21 cellular contexts compared by ENCODE assay signal in the genomic region with DNA sequence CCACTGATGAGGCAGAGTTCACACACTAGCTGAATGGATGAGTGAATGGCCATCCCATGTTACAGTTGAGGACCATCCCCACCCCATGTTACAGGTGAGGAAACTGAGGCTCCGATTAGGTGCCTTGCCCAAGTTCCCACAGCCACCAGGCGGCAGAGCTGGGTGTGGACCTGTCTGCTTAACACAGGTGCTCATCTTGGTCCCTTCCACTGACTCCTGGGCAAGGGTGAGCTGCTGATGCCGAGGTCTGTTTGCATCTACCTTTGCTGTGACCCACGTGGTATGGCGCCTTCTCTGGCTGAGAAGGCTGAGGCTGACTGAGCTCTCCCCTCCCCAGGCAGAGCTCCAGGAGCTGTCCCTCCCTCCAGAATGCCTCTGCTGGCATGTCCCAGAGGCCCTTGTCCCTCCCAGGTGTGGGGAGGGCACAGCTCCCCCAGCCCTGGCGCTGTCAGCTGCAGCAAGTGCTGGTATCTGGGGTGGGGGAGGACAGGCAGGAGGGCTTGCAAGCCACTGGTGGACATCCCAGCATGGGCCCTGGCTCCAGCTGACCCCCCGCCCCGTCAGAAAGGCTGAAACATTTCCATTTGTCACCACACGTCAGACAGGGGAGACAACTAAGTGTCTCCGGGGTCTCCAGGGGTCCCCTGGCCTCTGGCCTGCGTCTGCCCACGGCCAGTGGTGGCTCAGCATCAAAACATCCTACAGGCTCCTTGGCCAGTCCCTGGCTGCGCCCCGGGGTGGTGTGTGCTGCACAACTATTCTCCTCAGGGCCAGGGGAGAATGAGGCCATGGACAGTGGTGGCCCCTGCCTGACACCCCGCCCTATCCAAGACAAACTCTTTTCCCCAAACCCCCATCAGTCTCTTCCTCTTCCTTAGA.
DNase-seq lines count a peak whose midpoint lies in the region; ATAC-seq, FAIRE-seq and TF ChIP-seq lines count a peak whose summit lies in the region.
"Had no signal": no experiment of that assay in that cellular context is flagged by ENCODE, and none has a peak within 500 bp of the region (broad histone marks: within the 10 kb centered on the region; RNA-seq: fewer than 3 reads in every experiment).

No MANE protein-coding gene starts in this region.

- no peak overlapping the region for H3K4me3 Mint-ChIP-seq in astrocyte (ENCODE audit: unreplicated experiment)
- H3K4me3 Mint-ChIP-seq in activated CD8-positive, alpha-beta memory T cell treated with anti-CD3 and anti-CD28 coated beads, Interleukin-2, amount 10 ng/mL, durations not matched to agents 7 days and 5 days, result no peak overlapping the region
- H3K4me3 Mint-ChIP-seq: T-helper 17 cell had no signal

- H3K79me2 ChIP-seq in astrocyte (ENCODE audit: insufficient read depth, low read length), result no peaks in the 10 kb centered on the region

- peaks cover 10 to 56% (median 41%) of the 10 kb centered on the region in 10 experiments; a peak in 18 of 20 replicates for H3K4me1 ChIP-seq in BLaER1 treated with 17β-estradiol and CSF1 and Interleukin-3, amounts not matched to agents 10 nM and 100 nM
- H3K4me1 ChIP-seq in astrocyte (ENCODE audit: insufficient read depth, low read length) (peaks cover 18% of the 10 kb centered on the region), heart left ventricle (peaks cover 4 to 97% (median 61%) of the 10 kb centered on the region in 12 donors), prostate gland (replicated peaks) (no peaks in the 10 kb centered on the region)
- H3K4me1 ChIP-seq: left lung, vagina had no signal

- no peaks in the 10 kb centered on the region for H3K9me3 ChIP-seq in BLaER1 treated with 17β-estradiol and CSF1 and Interleukin-3, amounts not matched to agents 10 nM and 100 nM (replicated peaks in 1 of 11)
- H3K9me3 ChIP-seq in astrocyte (ENCODE audit: insufficient read depth, low read depth, low read length), result no peaks in the 10 kb centered on the region
- H3K9me3 ChIP-seq in heart left ventricle, result no peaks in the 10 kb centered on the region
- no peaks in the 10 kb centered on the region for H3K9me3 ChIP-seq in prostate gland
- H3K9me3 ChIP-seq: adrenal gland, BE2C, left lung, vagina had no signal

- no peak overlapping the region for H3K27ac ChIP-seq in BLaER1 treated with 17β-estradiol and CSF1 and Interleukin-3, amounts not matched to agents 10 nM and 100 nM
- no peak overlapping the region for H3K27ac ChIP-seq in astrocyte (ENCODE audit: low read depth, low read length)
- peak overlapping the region; percentile 8 to 94 (median 78) for H3K27ac ChIP-seq in heart left ventricle
- H3K27ac ChIP-seq in prostate gland, result peak overlapping the region; percentile 2 to 31
- H3K27ac ChIP-seq: adrenal gland, left lung, vagina had no signal

- H3K4me2 ChIP-seq in BLaER1 treated with 17β-estradiol and CSF1 and Interleukin-3, amounts not matched to agents 10 nM and 100 nM, result peak overlapping the region in 8 of 11 experiments; percentile 26 to 57 (median 46); a peak in 12 of 22 replicates
- H3K4me2 ChIP-seq in astrocyte (ENCODE audit: low read length), result peak overlapping the region; percentile 37

- no peak for TF ChIP-seq CTCF in astrocyte (IDR thresholded peaks at IDR 0.05; ENCODE audit: insufficient read depth, low read depth, low read length)
- TF ChIP-seq CTCF in heart left ventricle (IDR thresholded peaks at IDR 0.05), result no peak
- TF ChIP-seq CTCF in prostate gland (IDR thresholded peaks at IDR 0.05), result no peak

- TF ChIP-seq POLR2A in heart left ventricle (IDR thresholded peaks at IDR 0.05), result no peak
- TF ChIP-seq POLR2A in prostate gland (IDR thresholded peaks at IDR 0.05), result no peak
- no peak for TF ChIP-seq POLR2A in GM12892 (IDR thresholded peaks at IDR 0.05; ENCODE audit: low read depth, low read length)

- H4K20me1 ChIP-seq in BLaER1 treated with 17β-estradiol and CSF1 and Interleukin-3, amounts not matched to agents 10 nM and 100 nM, result no peaks in the 10 kb centered on the region
- peaks cover 13% of the 10 kb centered on the region for H4K20me1 ChIP-seq in astrocyte (ENCODE audit: insufficient read depth, low read length)

- H3K9ac ChIP-seq in BLaER1 treated with 17β-estradiol and CSF1 and Interleukin-3, amounts not matched to agents 10 nM and 100 nM, result no peak overlapping the region
- no peak overlapping the region for H3K9ac ChIP-seq in astrocyte (ENCODE audit: low read length)

- H2AFZ ChIP-seq in astrocyte (ENCODE audit: low read depth, low read length), result no peak overlapping the region

- H3K27me3 ChIP-seq in BLaER1 treated with 17β-estradiol and CSF1 and Interleukin-3, amounts not matched to agents 10 nM and 100 nM, result no peaks in the 10 kb centered on the region
- H3K27me3 ChIP-seq in astrocyte (ENCODE audit: insufficient read depth, low read length) (peaks cover 60% of the 10 kb centered on the region), heart left ventricle (no peaks in the 10 kb centered on the region), prostate gland (replicated peaks; ENCODE audit: insufficient read depth) (no peaks in the 10 kb centered on the region)
- H3K27me3 ChIP-seq: adrenal gland, BE2C, vagina had no signal

- DNase-seq in astrocyte (ENCODE audit: low read depth) (no peak), heart left ventricle (peak; percentile 53 to 75 (median 61)), prostate gland (ENCODE audit: low spot score) (no peak), GM12892 (ENCODE audit: insufficient read length) (no peak), DMS53 treated with DMSO at 0.1 percent for 48 hours (lab: John Stamatoyannopoulos, UW; ENCODE audit: unreplicated experiment) (no peak)
- DNase-seq in activated CD8-positive, alpha-beta memory T cell treated with anti-CD3 and anti-CD28 coated beads, Interleukin-2, amount 10 ng/mL, durations not matched to agents 7 days and 5 days, result no peak
- DNase-seq: activated CD4-positive, alpha-beta T cell treated with anti-CD3 and anti-CD28 coated beads, Interleukin-2, amount 50 U/mL, for 1 hour; activated gamma-delta T cell; BE2C; KG1; NCI-H187; NCI-H226; retina; T-helper 17 cell had no signal

- no peak overlapping the region for H3K27ac Mint-ChIP-seq in astrocyte (ENCODE audit: unreplicated experiment)
- H3K27ac Mint-ChIP-seq in activated CD8-positive, alpha-beta memory T cell treated with anti-CD3 and anti-CD28 coated beads, Interleukin-2, amount 10 ng/mL, durations not matched to agents 7 days and 5 days, result no peak overlapping the region

- H3K36me3 ChIP-seq in BLaER1 treated with 17β-estradiol and CSF1 and Interleukin-3, amounts not matched to agents 10 nM and 100 nM, result no peaks in the 10 kb centered on the region
- no peaks in the 10 kb centered on the region for H3K36me3 ChIP-seq in astrocyte (ENCODE audit: insufficient read depth, low read length)
- peaks cover 0 to 14% (median 0%) of the 10 kb centered on the region in 9 donors for H3K36me3 ChIP-seq in heart left ventricle
- H3K36me3 ChIP-seq in prostate gland, result no peaks in the 10 kb centered on the region
- H3K36me3 ChIP-seq: adrenal gland, BE2C, left lung, vagina had no signal

- 37 to 50% (median 48%) methylated on average over 13 to 15 of the region's 15 CpGs for whole genome bisulfite sequencing in heart left ventricle, 4 donors
- WGBS in prostate gland, result 71% methylated on average over 15 of the region's 15 CpGs

- no peaks in the 10 kb centered on the region for H3K36me3 Mint-ChIP-seq in astrocyte (ENCODE audit: low read depth, unreplicated experiment)
- no peaks in the 10 kb centered on the region for H3K36me3 Mint-ChIP-seq in activated CD8-positive, alpha-beta memory T cell treated with anti-CD3 and anti-CD28 coated beads, Interleukin-2, amount 10 ng/mL, durations not matched to agents 7 days and 5 days

- FAIRE-seq in astrocyte (lab: Jason Lieb, UNC), result no peak
- no peak for FAIRE-seq in GM12892 (lab: Jason Lieb, UNC)
- FAIRE-seq: A204.1 had no signal

- H3K9me3 Mint-ChIP-seq in astrocyte (ENCODE audit: unreplicated experiment), result no peaks in the 10 kb centered on the region
- no peaks in the 10 kb centered on the region for H3K9me3 Mint-ChIP-seq in activated CD8-positive, alpha-beta memory T cell treated with anti-CD3 and anti-CD28 coated beads, Interleukin-2, amount 10 ng/mL, durations not matched to agents 7 days and 5 days (ENCODE audit: low read depth)

- H3K27me3 Mint-ChIP-seq in astrocyte (ENCODE audit: low read depth, unreplicated experiment), result peaks cover 27% of the 10 kb centered on the region
- peaks cover 13% of the 10 kb centered on the region for H3K27me3 Mint-ChIP-seq in activated CD8-positive, alpha-beta memory T cell treated with anti-CD3 and anti-CD28 coated beads, Interleukin-2, amount 10 ng/mL, durations not matched to agents 7 days and 5 days

- H3K4me1 Mint-ChIP-seq in astrocyte (ENCODE audit: low read depth, unreplicated experiment), result peaks cover 20% of the 10 kb centered on the region
- peaks cover 14% of the 10 kb centered on the region for H3K4me1 Mint-ChIP-seq in activated CD8-positive, alpha-beta memory T cell treated with anti-CD3 and anti-CD28 coated beads, Interleukin-2, amount 10 ng/mL, durations not matched to agents 7 days and 5 days

- intact Hi-C loops in heart left ventricle (cut with DNase I), result loop anchor here in 5 of 10 donors (5.0 to 10.0 kb wide), 5 partner anchors 34 to 89 kb away; no protein-coding TSS in a partner anchor
- intact Hi-C loops in prostate gland (cut with DNase I), result no loop called here

- CTCF ChIA-PET in activated CD8-positive, alpha-beta memory T cell treated with anti-CD3 and anti-CD28 coated beads, Interleukin-2, amount 10 ng/mL, durations not matched to agents 7 days and 5 days (lab: Charles Lee), result interaction anchor here (1.2 kb wide), 1 partner anchor 12 kb away, joined by 4 read pairs; no protein-coding TSS in a partner anchor

- ATAC-seq in heart left ventricle, result peak in 3 of 4 donors; percentile 19 to 46 (median 25)
- no peak for ATAC-seq in activated CD8-positive, alpha-beta memory T cell treated with anti-CD3 and anti-CD28 coated beads, Interleukin-2, amount 10 ng/mL, durations not matched to agents 7 days and 5 days
- ATAC-seq in HG02610 (IDR thresholded peaks at IDR 0.05; ENCODE audit: unreplicated experiment), result no peak
- ATAC-seq: esophagus mucosa, left lung, T-helper 17 cell had no signal

- no peak overlapping the region for H3K4me3 ChIP-seq in BLaER1 treated with 17β-estradiol and CSF1 and Interleukin-3, amounts not matched to agents 10 nM and 100 nM
- H3K4me3 ChIP-seq in astrocyte (ENCODE audit: insufficient read depth, low read depth, low read length) (no peak overlapping the region), heart left ventricle (no peak overlapping the region), prostate gland (no peak overlapping the region)
- H3K4me3 ChIP-seq: adrenal gland, left lung, vagina had no signal

Comparison
In these comparisons a context has a peak if more than half of its experiments do, and no peak if none do; other contexts are left out.
1. H3K27ac ChIP-seq: peak in heart left ventricle (12 of 12) and prostate gland (2 of 2); none in BLaER1 treated with 17β-estradiol and CSF1 and Interleukin-3, amounts not matched to agents 10 nM and 100 nM (0 of 11) and astrocyte (single experiment).
2. DNase-seq: peak in heart left ventricle (5 of 5); none in astrocyte (single experiment), prostate gland (single experiment), GM12892 (single experiment), DMS53 treated with DMSO at 0.1 percent for 48 hours (single experiment) and activated CD8-positive, alpha-beta memory T cell treated with anti-CD3 and anti-CD28 coated beads, Interleukin-2, amount 10 ng/mL, durations not matched to agents 7 days and 5 days (single experiment).
3. ATAC-seq: peak in heart left ventricle (3 of 4); none in activated CD8-positive, alpha-beta memory T cell treated with anti-CD3 and anti-CD28 coated beads, Interleukin-2, amount 10 ng/mL, durations not matched to agents 7 days and 5 days (single experiment) and HG02610 (single experiment).